28 cellular contexts compared by ENCODE assay signal in genomic region chr9:5044160-5044559, GRCh38.
"Had no signal": no experiment of that assay in that cellular context is flagged by ENCODE, and none has a peak within 500 bp of the region (broad histone marks: within the 10 kb centered on the region; RNA-seq: fewer than 3 reads in every experiment).

No MANE protein-coding gene starts in this region.

- H3K36me3 ChIP-seq: ovary, uterus had no signal

- DNase-seq: activated CD4-positive, alpha-beta T cell treated with anti-CD3 and anti-CD28 coated beads for 48 hours; activated CD4-positive, alpha-beta T cell treated with anti-CD3 and anti-CD28 coated beads, Interleukin-2, amount 50 U/mL, for 48 hours; activated CD8-positive, alpha-beta memory T cell treated with anti-CD3 and anti-CD28 coated beads for 24 hours; activated effector memory CD4-positive, alpha-beta T cell treated with Interleukin-2 at 50 U/mL for 16 hours; activated naive CD4-positive, alpha-beta T cell treated with anti-CD3 and anti-CD28 coated beads for 36 hours; activated naive CD8-positive, alpha-beta T cell treated with anti-CD3 and anti-CD28 coated beads, Interleukin-2, amount 10 ng/mL, durations not matched to agents 7 days and 5 days; central memory CD4-positive, alpha-beta T cell; dermis blood vessel endothelial cell; effector CD4-positive, alpha-beta T cell; foreskin keratinocyte; islet precursor cell; naive B cell; nephron progenitor cell; ovary; spleen; stimulated activated CD4-positive, alpha-beta T cell treated with anti-CD3 and anti-CD28 coated beads, Interleukin-2, amount 100 ng/mL, for 48 hours; stimulated activated naive CD4-positive, alpha-beta T cell treated with Interleukin-2 at 50 U/mL for 16 hours; SW 1271; T1000; uterus; WERI-Rb-1 had no signal

- H3K9me3 ChIP-seq: neutrophil, uterus had no signal

- H3K27me3 ChIP-seq: esophagus muscularis mucosa, foreskin keratinocyte, neutrophil, ovary, spleen, uterus had no signal

- H3K27ac Mint-ChIP-seq: activated naive CD4-positive, alpha-beta T cell treated with anti-CD3 and anti-CD28 coated beads for 36 hours; activated naive CD8-positive, alpha-beta T cell treated with anti-CD3 and anti-CD28 coated beads, Interleukin-2, amount 10 ng/mL, durations not matched to agents 7 days and 5 days; mesothelial cell of epicardium; naive B cell; nephron progenitor cell; progenitor cell of endocrine pancreas; type B pancreatic cell had no signal

- ATAC-seq: activated CD4-positive, CD25-positive, alpha-beta regulatory T cell treated with anti-CD3 and anti-CD28 coated beads, Interleukin-2, amount 50 U/mL, for 24 hours; foreskin keratinocyte had no signal

- H3K27ac ChIP-seq: esophagus muscularis mucosa, foreskin keratinocyte, ovary, spleen, uterus, WERI-Rb-1 had no signal

- H3K4me3 ChIP-seq: esophagus muscularis mucosa, ovary, spleen, uterus had no signal

- H3K27me3 Mint-ChIP-seq: activated naive CD8-positive, alpha-beta T cell treated with anti-CD3 and anti-CD28 coated beads, Interleukin-2, amount 10 ng/mL, durations not matched to agents 7 days and 5 days; naive B cell; progenitor cell of endocrine pancreas; type B pancreatic cell had no signal

- H3K4me1 ChIP-seq: foreskin keratinocyte, uterus had no signal

- H3K4me1 Mint-ChIP-seq: mesothelial cell of epicardium, naive B cell, nephron progenitor cell had no signal

- H3K4me3 Mint-ChIP-seq: activated naive CD4-positive, alpha-beta T cell treated with anti-CD3 and anti-CD28 coated beads for 36 hours; activated naive CD8-positive, alpha-beta T cell treated with anti-CD3 and anti-CD28 coated beads, Interleukin-2, amount 10 ng/mL, durations not matched to agents 7 days and 5 days; mesothelial cell of epicardium; naive B cell; nephron progenitor cell; T-helper 1 cell treated with Interleukin-12 subunit alpha and Interleukin-12 subunit beta and Interleukin-4 antibody, amounts not matched to agents 30 μg/mL and 1 μg/mL, for 36 hours; type B pancreatic cell had no signal

- H3K9me3 Mint-ChIP-seq: T-helper 1 cell treated with Interleukin-12 subunit alpha and Interleukin-12 subunit beta and Interleukin-4 antibody, amounts not matched to agents 30 μg/mL and 1 μg/mL, for 36 hours; type B pancreatic cell had no signal
